ENCODE assay signal across 10 cellular contexts in genomic region chr2:100114011-100114433, GRCh38. TPM values are rescaled to one million over a fixed set of nuclear protein-coding genes. Genes with fewer than 3 reads are reported as not detected.
DNase-seq lines count a peak whose midpoint lies in the region; ATAC-seq and TF ChIP-seq lines count a peak whose summit lies in the region.
"Had no signal": no experiment of that assay in that cellular context is flagged by ENCODE, and none has a peak within 500 bp of the region (broad histone marks: within the 10 kb centered on the region; RNA-seq: fewer than 3 reads in every experiment).

No MANE protein-coding gene starts in this region.

- H2BK20ac ChIP-seq in H9 (ENCODE audit: low read depth, low read length, poor library complexity, severe bottlenecking): no peak overlapping the region

- no peaks in the 10 kb centered on the region for H3K23me2 ChIP-seq in H9 (ENCODE audit: insufficient read length, low read depth, low read length, poor library complexity, severe bottlenecking)

- no peak overlapping the region for H3K4ac ChIP-seq in H9 (ENCODE audit: low read depth, low read length)

- no peaks in the 10 kb centered on the region for H3K79me1 ChIP-seq in H9 (ENCODE audit: insufficient read depth, low read depth, low read length, poor library complexity, severe bottlenecking)

- H2AFZ ChIP-seq in H9 (ENCODE audit: low read length): no peak overlapping the region
- H2AFZ ChIP-seq: parathyroid adenoma had no signal

- WGBS in H9 (ENCODE audit: extremely low coverage, insufficient read length, low lambda C conversion rate): no CpG with 5 or more reads among the region's 2 CpGs

- POLR2A ChIA-PET in naive thymus-derived CD8-positive, alpha-beta T cell (lab: Charles Lee): no interaction called here

- no peak overlapping the region for H2BK12ac ChIP-seq in H9 (ENCODE audit: insufficient read length, low read depth, low read length)

- no peak overlapping the region for H4K5ac ChIP-seq in H9 (ENCODE audit: insufficient read length, low read depth, low read length)

- no peak overlapping the region for H3K56ac ChIP-seq in H9 (ENCODE audit: insufficient read length, low read depth, low read length)

- no peak overlapping the region for H3K27ac ChIP-seq in H9 (ENCODE audit: insufficient read length, low read depth, low read length)
- H3K27ac ChIP-seq: parathyroid adenoma, SJSA1 had no signal

- H2BK120ac ChIP-seq in H9 (ENCODE audit: low read depth, low read length, poor library complexity, severe bottlenecking): no peak overlapping the region

- no peak overlapping the region for H3K14ac ChIP-seq in H9 (ENCODE audit: insufficient read depth, low read length)

- H3K4me1 Mint-ChIP-seq in naive thymus-derived CD8-positive, alpha-beta T cell: peaks cover 5 to 56% (median 13%) of the 10 kb centered on the region in 4 donors
- no peaks in the 10 kb centered on the region for H3K4me1 Mint-ChIP-seq in H9

- TF ChIP-seq CTCF in H9 (conservative IDR thresholded peaks at IDR 0.05): no peak

- H4K20me1 ChIP-seq in H9 (ENCODE audit: control insufficient read depth, insufficient read depth, insufficient read length): no peaks in the 10 kb centered on the region

- H2BK5ac ChIP-seq in H9 (ENCODE audit: insufficient read length, low read length): no peak overlapping the region

- no peaks in the 10 kb centered on the region for H3K4me1 ChIP-seq in H9 (ENCODE audit: insufficient read depth, low read length)
- H3K4me1 ChIP-seq: parathyroid adenoma, SJSA1 had no signal

- peaks cover 0 to 4% (median 0%) of the 10 kb centered on the region in 5 donors for H3K27me3 Mint-ChIP-seq in naive thymus-derived CD8-positive, alpha-beta T cell
- H3K27me3 Mint-ChIP-seq in H9 (ENCODE audit: low read depth): peaks cover 99% of the 10 kb centered on the region

- no peak overlapping the region for H3K18ac ChIP-seq in H9 (ENCODE audit: insufficient read length, low read depth, low read length)

- H3K79me2 ChIP-seq in H9 (ENCODE audit: insufficient read depth, low read length): no peaks in the 10 kb centered on the region
- H3K79me2 ChIP-seq: parathyroid adenoma had no signal

- H3K9me3 ChIP-seq in H9 (ENCODE audit: control insufficient read depth, low read depth, low read length): no peaks in the 10 kb centered on the region
- H3K9me3 ChIP-seq: SJSA1 had no signal

- H3K27ac Mint-ChIP-seq in naive thymus-derived CD8-positive, alpha-beta T cell: peak overlapping the region in 9 of 10 donors; percentile 19 to 81 (median 62)
- H3K27ac Mint-ChIP-seq in H9: no peak overlapping the region

- H3K4me3 Mint-ChIP-seq in naive thymus-derived CD8-positive, alpha-beta T cell: peak overlapping the region in 4 of 10 donors; percentile 9 to 26 (median 14)
- H3K4me3 Mint-ChIP-seq in H9: no peak overlapping the region

- H3K23ac ChIP-seq in H9 (ENCODE audit: insufficient read length, low read depth, low read length): no peak overlapping the region

- H3K9ac ChIP-seq in H9 (ENCODE audit: extremely low read depth, insufficient read length, low read length): no peak overlapping the region
- H3K9ac ChIP-seq: parathyroid adenoma had no signal

- H3K27me3 ChIP-seq in H9 (ENCODE audit: insufficient read depth, low read length): peaks cover 7% of the 10 kb centered on the region; the same call in 1 of the 2 replicates
- H3K27me3 ChIP-seq: SJSA1 had no signal

- no peak overlapping the region for H4K91ac ChIP-seq in H9 (ENCODE audit: insufficient read length, low read depth, low read length)

- no peak overlapping the region for H4K8ac ChIP-seq in H9 (replicated peaks; ENCODE audit: insufficient read length, low read depth, low read length)

- no peak overlapping the region for H2AK5ac ChIP-seq in H9 (ENCODE audit: insufficient read length, low read length)

- ATAC-seq in GM18868 (IDR thresholded peaks at IDR 0.05; ENCODE audit: unreplicated experiment) (peak; percentile 80), HG02642 (IDR thresholded peaks at IDR 0.05; ENCODE audit: poor library complexity, unreplicated experiment) (peak; percentile 79)
- ATAC-seq in naive thymus-derived CD8-positive, alpha-beta T cell: peak; percentile 33 to 42

- no peak overlapping the region for H2BK15ac ChIP-seq in H9 (ENCODE audit: low read depth, low read length)

- peak; percentile 86 for DNase-seq in MV-4-11 (lab: John Stamatoyannopoulos, UW)
- peak in 1 of 10 donors; percentile 23 for DNase-seq in naive thymus-derived CD8-positive, alpha-beta T cell
- no peak for DNase-seq in stimulated activated CD4-positive, alpha-beta T cell treated with anti-CD3 and anti-CD28 coated beads, Interleukin-15, amount 100 ng/mL, for 24 hours
- no peak for DNase-seq in H9
- DNase-seq in pons (ENCODE audit: low spot score): no peak
- DNase-seq: NCI-H1694 treated with DMSO at 0.1 percent for 48 hours had no signal

- H3K9me3 Mint-ChIP-seq in naive thymus-derived CD8-positive, alpha-beta T cell: peaks cover 0 to 20% (median 9%) of the 10 kb centered on the region in 9 donors
- H3K9me3 Mint-ChIP-seq in H9: peaks cover 12 to 34% of the 10 kb centered on the region in 2 experiments

- H3K36me3 Mint-ChIP-seq in naive thymus-derived CD8-positive, alpha-beta T cell: peaks cover 0 to 6% (median 4%) of the 10 kb centered on the region in 3 donors
- peaks cover 0 to 7% (median 0%) of the 10 kb centered on the region in 3 experiments; a peak in 2 of 7 replicates for H3K36me3 Mint-ChIP-seq in H9 (ENCODE audit: insufficient read depth in 1 of 3, low read depth in 3 of 3)

- H3T11ph ChIP-seq in H9 (ENCODE audit: low read length): no peak overlapping the region

- H3K4me2 ChIP-seq in H9 (ENCODE audit: insufficient read depth, insufficient read length, low read length): no peak overlapping the region

RNA-seq across cellular contexts. Expression of gene AFF3, which starts 28.4 kb away (rescaled TPM):
- 10 to 100 TPM; 10.1 to 11.9 TPM for total RNA-seq in naive thymus-derived CD8-positive, alpha-beta T cell
- 1 to 10 TPM in 2 of 3 donors, under 1 TPM in 1; 0.50 to 2.8 (median 1.2) TPM for polyA plus RNA-seq in naive thymus-derived CD8-positive, alpha-beta T cell
- total RNA-seq in H9 (2021): 0.15 and 0.22 TPM in 2 replicates

Comparison
In these comparisons a context has a peak if more than half of its experiments do, and no peak if none do; other contexts are left out.
1. H3K27ac Mint-ChIP-seq: peak in naive thymus-derived CD8-positive, alpha-beta T cell (9 of 10); none in H9 (0 of 3).
2. Peak in every context shown above with its lines, with median percentiles within 50 percentile points of each other: ATAC-seq.